In the genomic region with DNA sequence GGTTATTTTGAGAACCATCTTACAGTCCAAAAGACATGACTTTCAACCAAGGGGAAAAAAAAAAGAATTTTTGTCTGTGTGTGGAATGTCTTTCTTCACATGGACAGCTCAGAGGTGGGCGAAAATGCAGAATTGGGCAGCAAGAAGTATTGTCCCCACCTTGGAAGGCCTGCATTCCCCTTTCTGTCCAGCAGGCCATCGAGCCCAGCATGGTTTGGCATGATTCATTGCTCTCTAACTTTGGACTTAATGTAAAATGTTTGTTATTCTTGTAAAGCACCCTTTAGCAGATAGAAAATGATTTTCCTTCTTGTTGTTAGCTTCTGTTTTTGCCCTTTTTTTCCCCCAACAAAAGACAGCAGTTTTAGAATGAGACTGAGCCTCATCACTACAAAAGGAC, we compare ENCODE assay signal across 1 cellular context.
TF ChIP-seq lines count a peak whose summit lies in the region.

No MANE protein-coding gene starts in this region.

TF ChIP-seq in HEK293T, 16 proteins besides CTCF, POLR2A, EP300 and RAD21 (continued from another document):
- TF ChIP-seq L3MBTL2 (conservative IDR thresholded peaks at IDR 0.05) (no peak), FOXA1 (IDR thresholded peaks at IDR 0.05) (no peak)
